ENCODE assay signal across 1 cellular context in the genomic region with DNA sequence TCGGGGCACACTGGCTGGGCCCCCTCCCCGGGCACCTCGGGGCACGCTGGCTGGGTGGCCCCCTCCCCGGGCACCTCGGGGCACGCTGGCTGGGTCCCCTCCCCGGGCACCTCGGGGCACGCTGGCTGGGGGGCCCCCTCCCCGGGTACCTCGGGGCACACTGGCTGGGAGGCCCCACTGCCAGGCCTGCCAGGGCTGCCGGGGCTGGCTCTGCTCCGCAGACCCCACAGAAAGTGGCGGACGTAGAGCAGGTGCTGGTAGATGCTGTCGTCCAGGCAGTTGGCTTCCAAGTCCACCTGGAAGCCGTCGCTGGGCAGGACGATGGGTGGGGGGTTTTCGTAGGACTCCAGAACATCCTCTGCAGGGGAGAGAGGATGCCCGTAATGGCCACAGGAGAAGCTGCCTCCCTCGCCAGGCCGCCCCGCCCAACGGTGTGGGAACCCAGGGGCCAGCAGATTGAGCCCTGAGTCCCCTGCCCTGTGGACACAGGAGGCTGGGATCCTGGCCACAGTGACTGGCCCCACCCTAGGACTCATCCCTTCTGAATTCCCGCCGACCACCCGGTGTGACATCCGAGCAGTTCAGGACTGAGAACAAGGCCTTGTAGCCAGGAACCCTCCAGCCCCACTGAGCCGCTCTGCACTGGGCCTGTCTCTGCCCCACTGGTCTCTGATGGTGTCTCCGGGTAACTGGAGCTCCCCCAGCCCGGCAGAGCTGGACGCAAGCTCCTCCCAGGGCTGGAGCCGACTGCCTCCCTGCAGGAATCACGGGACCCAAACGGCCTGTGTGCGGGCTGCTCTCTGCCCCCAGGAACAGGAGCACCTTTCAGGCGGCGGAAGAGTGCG.
TF ChIP-seq lines count a peak whose summit lies in the region.

No MANE protein-coding gene starts in this region.

TF ChIP-seq in WTC11, 78 proteins besides CTCF, POLR2A, EP300 and RAD21:
- TF ChIP-seq CBFB (CRISPR knock-in tag; IDR thresholded peaks at IDR 0.05; ENCODE audit: low read depth) (no peak), JAZF1 (CRISPR knock-in tag; IDR thresholded peaks at IDR 0.05) (no peak), ZNF317 (CRISPR knock-in tag; IDR thresholded peaks at IDR 0.05; ENCODE audit: borderline replicate concordance, low read depth) (no peak), USF1 (CRISPR knock-in tag; IDR thresholded peaks at IDR 0.05) (no peak), PRRX2 (CRISPR knock-in tag; IDR thresholded peaks at IDR 0.05) (no peak), STAT6 (CRISPR knock-in tag; conservative IDR thresholded peaks at IDR 0.05; ENCODE audit: low read depth) (no peak), ZBTB43 (CRISPR knock-in tag; IDR thresholded peaks at IDR 0.05) (no peak), NR1H2 (CRISPR knock-in tag; IDR thresholded peaks at IDR 0.05) (no peak), GABPB1 (CRISPR knock-in tag; IDR thresholded peaks at IDR 0.05) (no peak), ATF2 (CRISPR knock-in tag; IDR thresholded peaks at IDR 0.05; ENCODE audit: borderline replicate concordance, low read depth) (no peak), FOXP4 (CRISPR knock-in tag; IDR thresholded peaks at IDR 0.05) (no peak)
- TF ChIP-seq, protein P1, sequence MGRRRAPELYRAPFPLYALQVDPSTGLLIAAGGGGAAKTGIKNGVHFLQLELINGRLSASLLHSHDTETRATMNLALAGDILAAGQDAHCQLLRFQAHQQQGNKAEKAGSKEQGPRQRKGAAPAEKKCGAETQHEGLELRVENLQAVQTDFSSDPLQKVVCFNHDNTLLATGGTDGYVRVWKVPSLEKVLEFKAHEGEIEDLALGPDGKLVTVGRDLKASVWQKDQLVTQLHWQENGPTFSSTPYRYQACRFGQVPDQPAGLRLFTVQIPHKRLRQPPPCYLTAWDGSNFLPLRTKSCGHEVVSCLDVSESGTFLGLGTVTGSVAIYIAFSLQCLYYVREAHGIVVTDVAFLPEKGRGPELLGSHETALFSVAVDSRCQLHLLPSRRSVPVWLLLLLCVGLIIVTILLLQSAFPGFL (CRISPR knock-in tag; IDR thresholded peaks at IDR 0.05; ENCODE audit: borderline replicate concordance) = no peak
TF ChIP-seq in WTC11: peak in this region for 0.
